ENCODE assay signal across 24 cellular contexts in genomic region chr1:22556391-22557104, GRCh38. TPM values are rescaled to one million over a fixed set of nuclear protein-coding genes. Genes with fewer than 3 reads are reported as not detected.
A peak's percentile ranks its signal among the peaks of the same experiment; 100 is the strongest.
DNase-seq lines count a peak whose midpoint lies in the region; ATAC-seq and TF ChIP-seq lines count a peak whose summit lies in the region.
"Had no signal": no experiment of that assay in that cellular context is flagged by ENCODE, and none has a peak within 500 bp of the region (broad histone marks: within the 10 kb centered on the region; RNA-seq: fewer than 3 reads in every experiment).

No MANE protein-coding gene starts in this region.

- no peak for TF ChIP-seq CTCF in left lung (IDR thresholded peaks at IDR 0.05)
- TF ChIP-seq CTCF in type B pancreatic cell (conservative IDR thresholded peaks at IDR 0.05), result no peak

- H3K9me3 Mint-ChIP-seq in type B pancreatic cell, result no peaks in the 10 kb centered on the region
- H3K9me3 Mint-ChIP-seq: activated naive CD4-positive, alpha-beta T cell treated with anti-CD3 and anti-CD28 coated beads for 36 hours; CD8-positive, alpha-beta T cell had no signal

- peaks cover 28% of the 10 kb centered on the region for H3K4me1 Mint-ChIP-seq in type B pancreatic cell (ENCODE audit: unreplicated experiment)

- intact Hi-C loops in left lung (cut with DNase I), result no loop called here

- H3K4me3 Mint-ChIP-seq in type B pancreatic cell, result no peak overlapping the region
- H3K4me3 Mint-ChIP-seq: activated naive CD4-positive, alpha-beta T cell treated with anti-CD3 and anti-CD28 coated beads for 36 hours; CD8-positive, alpha-beta T cell had no signal

- no peak overlapping the region for H3K27ac ChIP-seq in left lung
- H3K27ac ChIP-seq: 22Rv1, RWPE1 had no signal

- peaks cover 56% of the 10 kb centered on the region for H3K27me3 Mint-ChIP-seq in type B pancreatic cell

- H3K4me3 ChIP-seq in left lung, result no peak overlapping the region
- H3K4me3 ChIP-seq: GM12878 had no signal

- no peaks in the 10 kb centered on the region for H3K36me3 ChIP-seq in left lung

- no peaks in the 10 kb centered on the region for H3K36me3 Mint-ChIP-seq in type B pancreatic cell
- H3K36me3 Mint-ChIP-seq: CD8-positive, alpha-beta T cell had no signal

- ATAC-seq in esophagus mucosa, result peak; percentile 34
- ATAC-seq in left lung, result peak; percentile 19
- no peak for ATAC-seq in GM18519 (IDR thresholded peaks at IDR 0.05; ENCODE audit: low FRiP score, unreplicated experiment)
- ATAC-seq: CD8-positive, alpha-beta T cell; GM12878; stimulated activated naive CD8-positive, alpha-beta T cell treated with anti-CD3 and anti-CD28 coated beads, Interleukin-15, Interleukin-2, amounts not matched to agents 100 U/mL and 50 U/mL, for 24 hours had no signal

- peaks cover 12 to 98% of the 10 kb centered on the region in 2 donors for H3K27me3 ChIP-seq in left lung

- no peaks in the 10 kb centered on the region for H3K9me3 ChIP-seq in left lung

- peak; percentile 6 for DNase-seq in NCI-H2227 treated with DMSO at 0.1 percent for 48 hours (lab: John Stamatoyannopoulos, UW)
- no peak for DNase-seq in NCI-H2227 (lab: John Stamatoyannopoulos, UW; ENCODE audit: unreplicated experiment)
- DNase-seq in left lung, result no peak
- no peak for DNase-seq in type B pancreatic cell (ENCODE audit: extremely low spot score, unreplicated experiment)
- DNase-seq in NCI-H2029 (lab: John Stamatoyannopoulos, UW), result no peak
- no peak for DNase-seq in NCI-H1048 (lab: John Stamatoyannopoulos, UW)
- DNase-seq: activated CD8-positive, alpha-beta memory T cell treated with anti-CD3 and anti-CD28 coated beads for 24 hours; activated naive CD4-positive, alpha-beta T cell treated with anti-CD3 and anti-CD28 coated beads for 36 hours; activated T-cell treated with anti-CD3 and anti-CD28 coated beads, Interleukin-2, amount 50 U/mL, for 48 hours; amygdala; CD8-positive, alpha-beta T cell; cortex of kidney; DMS53; NCI-H526; occipital lobe; stimulated activated CD4-positive, alpha-beta T cell treated with anti-CD3 and anti-CD28 coated beads, Interleukin-12 subunit alpha, Interleukin-12 subunit beta, amount 100 ng/mL, for 4 hours; stimulated activated CD4-positive, alpha-beta T cell treated with anti-CD3 and anti-CD28 coated beads, Interleukin-4, amount 100 ng/mL, for 4 hours; stimulated activated naive CD8-positive, alpha-beta T cell treated with anti-CD3 and anti-CD28 coated beads, Interleukin-15, Interleukin-2, amounts not matched to agents 100 U/mL and 50 U/mL, for 24 hours had no signal

- H3K27ac Mint-ChIP-seq in type B pancreatic cell, result peak overlapping the region; percentile 4
- H3K27ac Mint-ChIP-seq: activated naive CD4-positive, alpha-beta T cell treated with anti-CD3 and anti-CD28 coated beads for 36 hours; CD8-positive, alpha-beta T cell had no signal

- no peaks in the 10 kb centered on the region for H3K4me1 ChIP-seq in left lung

RNA-seq across cellular contexts. Expression of gene EPHA8, which starts 6.7 kb away (rescaled TPM):
- total RNA-seq in esophagus mucosa, result 0.48 TPM
- not detected for total RNA-seq in left lung
- 0.46 and 3.4 TPM in 2 replicates for total RNA-seq in type B pancreatic cell (ENCODE audit: low replicate concordance)
- total RNA-seq: activated naive CD4-positive, alpha-beta T cell treated with anti-CD3 and anti-CD28 coated beads for 36 hours; CD8-positive, alpha-beta T cell; GM12878; lung microvascular endothelial cell had no signal
